In the genomic region with DNA sequence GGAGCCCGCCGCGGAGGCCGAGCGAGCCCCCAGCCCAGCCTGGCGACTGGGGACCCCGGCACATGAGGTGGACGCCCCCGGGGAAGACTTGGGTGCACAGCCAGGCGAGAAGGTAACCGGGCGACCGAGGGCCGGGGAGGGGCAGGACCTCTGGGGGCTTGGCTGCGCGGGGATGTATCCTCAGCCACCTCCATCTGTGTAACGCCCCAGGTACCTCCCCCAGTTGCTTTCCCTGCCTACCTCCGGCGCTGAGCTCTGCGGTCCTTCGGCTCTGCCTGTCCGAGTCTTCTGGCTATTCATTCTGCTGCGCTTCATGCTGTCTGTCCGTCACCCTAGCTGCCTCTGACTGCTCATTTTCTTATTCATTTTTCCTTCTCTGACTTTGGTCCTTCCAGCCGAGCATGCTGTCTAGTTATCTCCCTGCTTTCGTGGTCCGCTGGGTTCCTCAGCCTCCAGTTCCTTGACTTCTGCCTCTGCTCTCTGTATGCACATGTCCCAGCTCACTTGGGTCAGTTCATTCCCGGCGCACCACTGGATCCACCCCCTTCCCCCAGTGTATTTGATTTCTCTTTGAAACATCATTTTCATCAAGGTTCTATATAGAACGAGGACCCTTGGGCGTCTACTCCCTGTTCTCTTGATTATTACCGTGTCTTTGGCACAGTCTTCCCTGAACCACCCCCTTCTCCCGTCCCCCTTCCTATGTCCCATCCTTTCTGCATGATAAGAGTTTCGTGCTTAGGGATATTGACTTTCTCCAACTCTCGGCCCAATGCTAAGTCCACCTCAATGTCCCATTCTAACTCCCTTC, we compare ENCODE assay signal across 7 cellular contexts. TPM values are rescaled to one million over a fixed set of nuclear protein-coding genes. Genes with fewer than 3 reads are reported as not detected.
DNase-seq lines count a peak whose midpoint lies in the region; ATAC-seq and TF ChIP-seq lines count a peak whose summit lies in the region.

No MANE protein-coding gene starts in this region.

- peak overlapping the region; percentile 62 for H3K4me3 ChIP-seq in lower leg skin (ENCODE audit: low read depth, poor library complexity, severe bottlenecking)

- TF ChIP-seq CTCF in GM13977 (IDR thresholded peaks at IDR 0.05; ENCODE audit: extremely low read depth, insufficient read depth, missing control alignments) (no peak), lower leg skin (IDR thresholded peaks at IDR 0.05) (no peak)

- DNase-seq in GM13977 (ENCODE audit: low spot score) (peak; percentile 83), NCI-H2107 (lab: John Stamatoyannopoulos, UW) (peak; percentile 5), dedifferentiated amniotic fluid mesenchymal stem cell (ENCODE audit: extremely low spot score) (peak; percentile 16), lower leg skin (ENCODE audit: low spot score in 2 of 2) (peak; percentile 25 to 88)
- peak; percentile 62 for DNase-seq in activated CD4-positive, alpha-beta T cell treated with anti-CD3 and anti-CD28 coated beads for 48 hours
- DNase-seq in stimulated activated CD4-positive, alpha-beta T cell treated with anti-CD3 and anti-CD28 coated beads, Interleukin-4, amount 100 ng/mL, for 48 hours (ENCODE audit: low read depth in 2 of 2): peak; percentile 28 to 41

- no peak for TF ChIP-seq POLR2A in lower leg skin (IDR thresholded peaks at IDR 0.05)

- WGBS in lower leg skin, 2 donors: 3 to 5% methylated on average over 26 to 27 of the region's 35 CpGs

- intact Hi-C loops in lower leg skin (cut with DNase I; ENCODE audit: low total_unique reads): no loop called here

- ATAC-seq in HG02759 (IDR thresholded peaks at IDR 0.05; ENCODE audit: unreplicated experiment): peak; percentile 77

- in situ Hi-C loops in GM13977 (cut with MboI; ENCODE audit: low pct_unique_long_range_greater_than_20kb, low sequenced_read_pairs, unreplicated experiment): no loop called here

RNA-seq across cellular contexts. Expression of a gene that starts 0.6 kb away (rescaled TPM):
- 10 to 100 TPM in 2 of 4 donors, 1 to 10 TPM in 2; 4.6 to 14.9 (median 11.0) TPM for total RNA-seq in lower leg skin

RNA-seq across cellular contexts. Expression of a gene that starts 34.5 kb away (rescaled TPM):
- total RNA-seq in lower leg skin: 100 to 1,000 TPM in 1 of 4 donors, 10 to 100 TPM in 3; 72.8 to 122 (median 73.4) TPM

Comparison
In these comparisons a context has a peak if more than half of its experiments do, and no peak if none do; other contexts are left out.
1. Peak in every context shown above with its lines: DNase-seq, ATAC-seq and H3K4me3 ChIP-seq.
2. DNase-seq: peak in every context shown above with its lines; median percentile 83 in GM13977; 62 in activated CD4-positive, alpha-beta T cell treated with anti-CD3 and anti-CD28 coated beads for 48 hours; 56 in lower leg skin; 34 in stimulated activated CD4-positive, alpha-beta T cell treated with anti-CD3 and anti-CD28 coated beads, Interleukin-4, amount 100 ng/mL, for 48 hours; 16 in dedifferentiated amniotic fluid mesenchymal stem cell; 5 in NCI-H2107.